ENCODE assay signal across 1 cellular context in genomic region chr12:49187184-49187583, GRCh38.
TF ChIP-seq lines count a peak whose summit lies in the region.

No MANE protein-coding gene starts in this region.

TF ChIP-seq in HepG2, 621 proteins besides CTCF, POLR2A, EP300 and RAD21:
- TF ChIP-seq NR2F2 (IDR thresholded peaks at IDR 0.05; ENCODE audit: borderline replicate concordance, low read depth) (no peak), ZNF318 (CRISPR knock-in tag; IDR thresholded peaks at IDR 0.05) (no peak), RNF219 (CRISPR knock-in tag; IDR thresholded peaks at IDR 0.05) (no peak), CAMTA2 (CRISPR knock-in tag; IDR thresholded peaks at IDR 0.05; ENCODE audit: borderline replicate concordance) (no peak), ZSCAN25 (CRISPR knock-in tag; IDR thresholded peaks at IDR 0.05) (no peak), ZSCAN22 (CRISPR knock-in tag; IDR thresholded peaks at IDR 0.05) (no peak), MXD3 (CRISPR knock-in tag; IDR thresholded peaks at IDR 0.05) (no peak)
